8 cellular contexts compared by ENCODE assay signal in the genomic region with DNA sequence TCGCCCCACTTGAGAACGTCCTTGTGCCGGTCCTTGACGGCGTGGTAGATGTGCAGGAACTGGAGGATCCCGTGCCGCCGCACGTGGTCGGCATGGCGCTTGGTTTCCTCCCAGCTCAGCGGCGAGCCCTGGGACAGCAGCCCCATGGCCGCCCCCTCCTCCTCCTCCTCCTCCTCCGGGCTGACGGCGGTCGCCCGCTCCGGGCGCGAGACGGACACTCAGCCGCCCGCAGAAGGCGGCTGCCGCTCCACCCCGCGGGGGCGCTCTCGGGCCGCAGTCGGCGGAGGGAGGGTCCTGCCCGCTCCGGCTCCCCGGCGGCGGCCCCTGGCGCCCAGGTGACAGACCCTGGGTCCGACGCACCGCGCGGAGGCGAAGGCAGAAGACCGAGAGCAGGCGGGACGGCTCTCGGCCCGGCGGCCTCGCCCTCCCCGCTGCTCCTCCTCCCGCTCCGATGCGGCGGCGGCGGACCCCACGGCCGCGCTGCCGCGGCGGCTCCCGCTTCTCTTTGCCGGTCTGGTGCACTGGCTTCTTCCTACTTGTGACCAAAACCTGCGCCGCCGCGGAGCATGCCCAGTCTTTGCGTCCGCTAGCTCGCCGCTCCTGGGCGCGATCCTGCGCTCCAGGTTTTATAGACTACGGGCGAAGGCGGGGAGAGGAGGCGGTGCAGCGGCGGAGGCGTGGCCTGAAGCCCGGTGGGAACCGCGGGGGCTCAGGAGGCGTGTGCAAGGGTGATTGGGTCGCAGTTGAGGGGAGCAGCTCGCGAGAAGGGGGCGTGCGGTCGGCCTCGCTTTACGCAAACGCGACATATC. TPM values are rescaled to one million over a fixed set of nuclear protein-coding genes. Genes with fewer than 3 reads are reported as not detected.
DNase-seq lines count a peak whose midpoint lies in the region; FAIRE-seq and TF ChIP-seq lines count a peak whose summit lies in the region.

Gene GCLC, minus strand, starts transcription at position 602 of the 809 bp plus-strand sequence. Its CDS starts 456 bp downstream, at position 146.

- H3K4me1 ChIP-seq in Loucy (ENCODE audit: insufficient read depth, low read length, poor library complexity, severe bottlenecking) (peaks cover 53% of the 10 kb centered on the region), neural progenitor cell (peaks cover 15% of the 10 kb centered on the region)

- peak within 1 kb of the TSS; percentile 60 for H3K27ac ChIP-seq in neural progenitor cell

- H3K36me3 ChIP-seq in Loucy (ENCODE audit: insufficient read depth, low read length), result no peaks in the 10 kb centered on the region
- no peaks in the 10 kb centered on the region for H3K36me3 ChIP-seq in neural progenitor cell

- peak within 1 kb of the TSS; percentile 99 for H3K4me2 ChIP-seq in Loucy (ENCODE audit: low read depth, low read length, poor library complexity, severe bottlenecking)
- peak within 1 kb of the TSS; percentile 92 for H3K4me2 ChIP-seq in neural progenitor cell

- no peaks in the 10 kb centered on the region for H3K27me3 ChIP-seq in Loucy (ENCODE audit: insufficient read depth, low read length, poor library complexity, severe bottlenecking)
- H3K27me3 ChIP-seq in neural progenitor cell, result peaks cover 25% of the 10 kb centered on the region

- peak within 1 kb of the TSS; percentile 73 for H2AFZ ChIP-seq in Loucy (ENCODE audit: low read length)
- H2AFZ ChIP-seq in neural progenitor cell (replicated peaks), result peak within 1 kb of the TSS; percentile 75

- H3K4me3 ChIP-seq in Loucy (ENCODE audit: low read length, poor library complexity, severe bottlenecking) (peak within 1 kb of the TSS; percentile 83), foreskin fibroblast (ENCODE audit: low read depth in 1 of 2, low read length in 2 of 2) (peak within 1 kb of the TSS; percentile 74 to 77), neural progenitor cell (peak within 1 kb of the TSS; percentile 64)

- H3K79me2 ChIP-seq in Loucy (ENCODE audit: insufficient read depth, low read length) (peaks cover 47% of the 10 kb centered on the region), neural progenitor cell (ENCODE audit: low read depth) (peaks cover 42% of the 10 kb centered on the region)

- in situ Hi-C loops in G401 (cut with HindIII; ENCODE audit: low sequenced_read_pairs), result no loop called here

- H3F3A ChIP-seq in Loucy (ENCODE audit: low read depth) (no peaks in the 10 kb centered on the region), neural progenitor cell (ENCODE audit: low read depth) (peaks cover 33% of the 10 kb centered on the region)

- peak within 1 kb of the TSS; percentile 98 for H3K4me3 Mint-ChIP-seq in neural progenitor cell

- H3K9me3 ChIP-seq in Loucy (ENCODE audit: insufficient read depth, low read depth, low read length), result no peaks in the 10 kb centered on the region
- H3K9me3 ChIP-seq in neural progenitor cell (ENCODE audit: low read depth), result no peaks in the 10 kb centered on the region

- H3K9ac ChIP-seq in Loucy (ENCODE audit: low read depth, low read length, poor library complexity, severe bottlenecking) (peak within 1 kb of the TSS; percentile 76), neural progenitor cell (no peak within 1 kb of the TSS)

- FAIRE-seq in H54 (lab: Jason Lieb, UNC), result no peak

- H4K20me1 ChIP-seq in Loucy (ENCODE audit: insufficient read depth, low read length, poor library complexity, severe bottlenecking) (peaks cover 38% of the 10 kb centered on the region), neural progenitor cell (ENCODE audit: low read depth) (peaks cover 5% of the 10 kb centered on the region)

- peak; percentile 89 for TF ChIP-seq POLR2A in H54 (IDR thresholded peaks at IDR 0.05; ENCODE audit: low read depth, low read length)

- peaks cover 29% of the 10 kb centered on the region for H3K4me1 Mint-ChIP-seq in neural progenitor cell

- H3K9me3 Mint-ChIP-seq in neural progenitor cell, result peaks cover 10% of the 10 kb centered on the region

- peak; percentile 62 for TF ChIP-seq CTCF in Loucy (conservative IDR thresholded peaks at IDR 0.05; ENCODE audit: low read length)
- peak; percentile 10 for TF ChIP-seq CTCF in foreskin fibroblast (IDR thresholded peaks at IDR 0.05; ENCODE audit: low read depth, low read length)
- TF ChIP-seq CTCF in neural progenitor cell (IDR thresholded peaks at IDR 0.05), result peak; percentile 72

- peaks cover 8% of the 10 kb centered on the region for H3K36me3 Mint-ChIP-seq in neural progenitor cell

- no peaks in the 10 kb centered on the region for H3K9me2 ChIP-seq in Loucy (replicated peaks; ENCODE audit: low read depth, low read length)

- peaks cover 10% of the 10 kb centered on the region for H3K27me3 Mint-ChIP-seq in neural progenitor cell (ENCODE audit: insufficient read depth, low read depth)

- H3K27ac Mint-ChIP-seq in neural progenitor cell, result peak within 1 kb of the TSS; percentile 95

- DNase-seq in G401 (ENCODE audit: low spot score) (peak; percentile 91), H54 (ENCODE audit: insufficient read length, low spot score) (peak; percentile 87), SHP77 treated with DMSO at 0.1 percent for 48 hours (lab: John Stamatoyannopoulos, UW) (peak; percentile 87), activated gamma-delta T cell (lab: John Stamatoyannopoulos, UW) (peak; percentile 80), foreskin fibroblast (peak; percentile 95 to 99), neural progenitor cell (ENCODE audit: low spot score) (peak; percentile 96), stromal cell of bone marrow (ENCODE audit: low read depth) (peak; percentile 90)

RNA-seq across cellular contexts. Expression of gene GCLC, which starts in this region (rescaled TPM):
- total RNA-seq in G401 (2014; rRNA removed; shearing (Covaris generic)), result 6.2 and 17.2 TPM in 2 replicates
- 21.2 and 26.0 TPM in 2 replicates for total RNA-seq in neural progenitor cell (ENCODE audit: low replicate concordance)

Comparison
In these comparisons a context has a peak if more than half of its experiments do, and no peak if none do; other contexts are left out.
1. Peak in every context shown above with its lines: DNase-seq, H3K4me3 ChIP-seq and H3K27ac ChIP-seq.
2. CTCF ChIP-seq: peak in every context shown above with its lines; median percentile 72 in neural progenitor cell; 62 in Loucy; 10 in foreskin fibroblast.